1 cellular context compared by ENCODE assay signal in the genomic region with DNA sequence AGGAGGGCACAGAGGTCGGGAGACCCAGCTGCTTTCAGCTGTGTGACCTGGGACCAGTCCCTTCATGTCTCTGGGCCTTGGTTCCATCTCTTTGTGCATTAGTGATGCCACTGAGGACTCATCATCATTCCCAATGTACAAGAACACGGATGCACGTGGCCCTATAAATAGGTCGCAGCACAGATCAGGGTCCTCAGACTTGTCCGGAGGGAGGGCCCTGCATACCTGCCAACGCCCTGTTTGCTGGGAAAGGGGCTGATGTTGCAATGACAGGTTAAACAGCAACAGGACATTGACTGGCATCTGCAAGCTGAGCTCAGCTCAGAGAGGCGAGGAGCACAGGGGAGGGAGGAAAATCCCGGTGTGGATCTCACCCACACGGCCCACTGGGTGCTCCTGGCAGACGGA.
TF ChIP-seq lines count a peak whose summit lies in the region.

No MANE protein-coding gene starts in this region.

TF ChIP-seq in HepG2, 621 proteins besides CTCF, POLR2A, EP300 and RAD21 (continued from another document and continues in another):
- TF ChIP-seq, protein P1, sequence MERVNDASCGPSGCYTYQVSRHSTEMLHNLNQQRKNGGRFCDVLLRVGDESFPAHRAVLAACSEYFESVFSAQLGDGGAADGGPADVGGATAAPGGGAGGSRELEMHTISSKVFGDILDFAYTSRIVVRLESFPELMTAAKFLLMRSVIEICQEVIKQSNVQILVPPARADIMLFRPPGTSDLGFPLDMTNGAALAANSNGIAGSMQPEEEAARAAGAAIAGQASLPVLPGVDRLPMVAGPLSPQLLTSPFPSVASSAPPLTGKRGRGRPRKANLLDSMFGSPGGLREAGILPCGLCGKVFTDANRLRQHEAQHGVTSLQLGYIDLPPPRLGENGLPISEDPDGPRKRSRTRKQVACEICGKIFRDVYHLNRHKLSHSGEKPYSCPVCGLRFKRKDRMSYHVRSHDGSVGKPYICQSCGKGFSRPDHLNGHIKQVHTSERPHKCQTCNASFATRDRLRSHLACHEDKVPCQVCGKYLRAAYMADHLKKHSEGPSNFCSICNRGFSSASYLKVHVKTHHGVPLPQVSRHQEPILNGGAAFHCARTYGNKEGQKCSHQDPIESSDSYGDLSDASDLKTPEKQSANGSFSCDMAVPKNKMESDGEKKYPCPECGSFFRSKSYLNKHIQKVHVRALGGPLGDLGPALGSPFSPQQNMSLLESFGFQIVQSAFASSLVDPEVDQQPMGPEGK (CRISPR knock-in tag; IDR thresholded peaks at IDR 0.05) = peak; percentile 92
- TF ChIP-seq, protein P2, sequence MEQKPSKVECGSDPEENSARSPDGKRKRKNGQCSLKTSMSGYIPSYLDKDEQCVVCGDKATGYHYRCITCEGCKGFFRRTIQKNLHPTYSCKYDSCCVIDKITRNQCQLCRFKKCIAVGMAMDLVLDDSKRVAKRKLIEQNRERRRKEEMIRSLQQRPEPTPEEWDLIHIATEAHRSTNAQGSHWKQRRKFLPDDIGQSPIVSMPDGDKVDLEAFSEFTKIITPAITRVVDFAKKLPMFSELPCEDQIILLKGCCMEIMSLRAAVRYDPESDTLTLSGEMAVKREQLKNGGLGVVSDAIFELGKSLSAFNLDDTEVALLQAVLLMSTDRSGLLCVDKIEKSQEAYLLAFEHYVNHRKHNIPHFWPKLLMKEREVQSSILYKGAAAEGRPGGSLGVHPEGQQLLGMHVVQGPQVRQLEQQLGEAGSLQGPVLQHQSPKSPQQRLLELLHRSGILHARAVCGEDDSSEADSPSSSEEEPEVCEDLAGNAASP (CRISPR knock-in tag; IDR thresholded peaks at IDR 0.05; ENCODE audit: borderline replicate concordance) = peak; percentile 91; the same call in 1 of the 2 replicates
- TF ChIP-seq, protein P3, sequence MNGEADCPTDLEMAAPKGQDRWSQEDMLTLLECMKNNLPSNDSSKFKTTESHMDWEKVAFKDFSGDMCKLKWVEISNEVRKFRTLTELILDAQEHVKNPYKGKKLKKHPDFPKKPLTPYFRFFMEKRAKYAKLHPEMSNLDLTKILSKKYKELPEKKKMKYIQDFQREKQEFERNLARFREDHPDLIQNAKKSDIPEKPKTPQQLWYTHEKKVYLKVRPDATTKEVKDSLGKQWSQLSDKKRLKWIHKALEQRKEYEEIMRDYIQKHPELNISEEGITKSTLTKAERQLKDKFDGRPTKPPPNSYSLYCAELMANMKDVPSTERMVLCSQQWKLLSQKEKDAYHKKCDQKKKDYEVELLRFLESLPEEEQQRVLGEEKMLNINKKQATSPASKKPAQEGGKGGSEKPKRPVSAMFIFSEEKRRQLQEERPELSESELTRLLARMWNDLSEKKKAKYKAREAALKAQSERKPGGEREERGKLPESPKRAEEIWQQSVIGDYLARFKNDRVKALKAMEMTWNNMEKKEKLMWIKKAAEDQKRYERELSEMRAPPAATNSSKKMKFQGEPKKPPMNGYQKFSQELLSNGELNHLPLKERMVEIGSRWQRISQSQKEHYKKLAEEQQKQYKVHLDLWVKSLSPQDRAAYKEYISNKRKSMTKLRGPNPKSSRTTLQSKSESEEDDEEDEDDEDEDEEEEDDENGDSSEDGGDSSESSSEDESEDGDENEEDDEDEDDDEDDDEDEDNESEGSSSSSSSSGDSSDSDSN (CRISPR knock-in tag; IDR thresholded peaks at IDR 0.05) = no peak
- TF ChIP-seq ELF3 (CRISPR knock-in tag; IDR thresholded peaks at IDR 0.05) = peak; percentile 99
- 0 out of 2 replicates have a peak, but pooled peaks have one; percentile 43 for TF ChIP-seq SRF (IDR thresholded peaks at IDR 0.05; ENCODE audit: low read depth, low read length)
- TF ChIP-seq ZNF615 (CRISPR knock-in tag; IDR thresholded peaks at IDR 0.05; ENCODE audit: borderline replicate concordance) = no peak
- TF ChIP-seq, protein P4, sequence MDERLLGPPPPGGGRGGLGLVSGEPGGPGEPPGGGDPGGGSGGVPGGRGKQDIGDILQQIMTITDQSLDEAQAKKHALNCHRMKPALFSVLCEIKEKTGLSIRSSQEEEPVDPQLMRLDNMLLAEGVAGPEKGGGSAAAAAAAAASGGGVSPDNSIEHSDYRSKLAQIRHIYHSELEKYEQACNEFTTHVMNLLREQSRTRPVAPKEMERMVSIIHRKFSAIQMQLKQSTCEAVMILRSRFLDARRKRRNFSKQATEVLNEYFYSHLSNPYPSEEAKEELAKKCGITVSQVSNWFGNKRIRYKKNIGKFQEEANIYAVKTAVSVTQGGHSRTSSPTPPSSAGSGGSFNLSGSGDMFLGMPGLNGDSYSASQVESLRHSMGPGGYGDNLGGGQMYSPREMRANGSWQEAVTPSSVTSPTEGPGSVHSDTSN (CRISPR knock-in tag; IDR thresholded peaks at IDR 0.05) = peak; percentile 83
- TF ChIP-seq, protein P5, sequence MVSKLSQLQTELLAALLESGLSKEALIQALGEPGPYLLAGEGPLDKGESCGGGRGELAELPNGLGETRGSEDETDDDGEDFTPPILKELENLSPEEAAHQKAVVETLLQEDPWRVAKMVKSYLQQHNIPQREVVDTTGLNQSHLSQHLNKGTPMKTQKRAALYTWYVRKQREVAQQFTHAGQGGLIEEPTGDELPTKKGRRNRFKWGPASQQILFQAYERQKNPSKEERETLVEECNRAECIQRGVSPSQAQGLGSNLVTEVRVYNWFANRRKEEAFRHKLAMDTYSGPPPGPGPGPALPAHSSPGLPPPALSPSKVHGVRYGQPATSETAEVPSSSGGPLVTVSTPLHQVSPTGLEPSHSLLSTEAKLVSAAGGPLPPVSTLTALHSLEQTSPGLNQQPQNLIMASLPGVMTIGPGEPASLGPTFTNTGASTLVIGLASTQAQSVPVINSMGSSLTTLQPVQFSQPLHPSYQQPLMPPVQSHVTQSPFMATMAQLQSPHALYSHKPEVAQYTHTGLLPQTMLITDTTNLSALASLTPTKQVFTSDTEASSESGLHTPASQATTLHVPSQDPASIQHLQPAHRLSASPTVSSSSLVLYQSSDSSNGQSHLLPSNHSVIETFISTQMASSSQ (IDR thresholded peaks at IDR 0.05; ENCODE audit: low read depth) = peak; percentile 93
- TF ChIP-seq, protein P5 (CRISPR knock-in tag; IDR thresholded peaks at IDR 0.05; ENCODE audit: borderline replicate concordance) = peak; percentile 99
- peak; percentile 46 for TF ChIP-seq RFX3 (CRISPR knock-in tag; IDR thresholded peaks at IDR 0.05)
- TF ChIP-seq SP5 (CRISPR knock-in tag; IDR thresholded peaks at IDR 0.05; ENCODE audit: borderline replicate concordance, low read depth) = peak; percentile 99
- TF ChIP-seq CC2D1A (CRISPR knock-in tag; IDR thresholded peaks at IDR 0.05) = no peak
- peak; percentile 98 for TF ChIP-seq SNAPC2 (CRISPR knock-in tag; IDR thresholded peaks at IDR 0.05)
- TF ChIP-seq, protein P6, sequence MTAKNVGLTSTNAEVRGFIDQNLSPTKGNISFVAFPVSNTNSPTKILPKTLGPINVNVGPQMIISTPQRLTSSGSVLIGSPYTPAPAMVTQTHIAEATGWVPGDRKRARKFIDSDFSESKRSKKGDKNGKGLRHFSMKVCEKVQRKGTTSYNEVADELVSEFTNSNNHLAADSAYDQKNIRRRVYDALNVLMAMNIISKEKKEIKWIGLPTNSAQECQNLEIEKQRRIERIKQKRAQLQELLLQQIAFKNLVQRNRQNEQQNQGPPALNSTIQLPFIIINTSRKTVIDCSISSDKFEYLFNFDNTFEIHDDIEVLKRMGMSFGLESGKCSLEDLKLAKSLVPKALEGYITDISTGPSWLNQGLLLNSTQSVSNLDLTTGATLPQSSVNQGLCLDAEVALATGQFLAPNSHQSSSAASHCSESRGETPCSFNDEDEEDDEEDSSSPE (CRISPR knock-in tag; IDR thresholded peaks at IDR 0.05) = peak; percentile 86
- peak; percentile 94 for TF ChIP-seq ZNF335 (CRISPR knock-in tag; IDR thresholded peaks at IDR 0.05)
- TF ChIP-seq EZH2 (conservative IDR thresholded peaks at IDR 0.05; ENCODE audit: low read depth, low read length) = no peak
- TF ChIP-seq, protein P7, sequence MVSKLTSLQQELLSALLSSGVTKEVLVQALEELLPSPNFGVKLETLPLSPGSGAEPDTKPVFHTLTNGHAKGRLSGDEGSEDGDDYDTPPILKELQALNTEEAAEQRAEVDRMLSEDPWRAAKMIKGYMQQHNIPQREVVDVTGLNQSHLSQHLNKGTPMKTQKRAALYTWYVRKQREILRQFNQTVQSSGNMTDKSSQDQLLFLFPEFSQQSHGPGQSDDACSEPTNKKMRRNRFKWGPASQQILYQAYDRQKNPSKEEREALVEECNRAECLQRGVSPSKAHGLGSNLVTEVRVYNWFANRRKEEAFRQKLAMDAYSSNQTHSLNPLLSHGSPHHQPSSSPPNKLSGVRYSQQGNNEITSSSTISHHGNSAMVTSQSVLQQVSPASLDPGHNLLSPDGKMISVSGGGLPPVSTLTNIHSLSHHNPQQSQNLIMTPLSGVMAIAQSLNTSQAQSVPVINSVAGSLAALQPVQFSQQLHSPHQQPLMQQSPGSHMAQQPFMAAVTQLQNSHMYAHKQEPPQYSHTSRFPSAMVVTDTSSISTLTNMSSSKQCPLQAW (CRISPR knock-in tag; IDR thresholded peaks at IDR 0.05) = peak; percentile 100
- TF ChIP-seq ZNF530 (CRISPR knock-in tag; IDR thresholded peaks at IDR 0.05; ENCODE audit: low read depth) = no peak
- no peak for TF ChIP-seq SCMH1 (CRISPR knock-in tag; IDR thresholded peaks at IDR 0.05; ENCODE audit: borderline replicate concordance)
- TF ChIP-seq, protein P8, sequence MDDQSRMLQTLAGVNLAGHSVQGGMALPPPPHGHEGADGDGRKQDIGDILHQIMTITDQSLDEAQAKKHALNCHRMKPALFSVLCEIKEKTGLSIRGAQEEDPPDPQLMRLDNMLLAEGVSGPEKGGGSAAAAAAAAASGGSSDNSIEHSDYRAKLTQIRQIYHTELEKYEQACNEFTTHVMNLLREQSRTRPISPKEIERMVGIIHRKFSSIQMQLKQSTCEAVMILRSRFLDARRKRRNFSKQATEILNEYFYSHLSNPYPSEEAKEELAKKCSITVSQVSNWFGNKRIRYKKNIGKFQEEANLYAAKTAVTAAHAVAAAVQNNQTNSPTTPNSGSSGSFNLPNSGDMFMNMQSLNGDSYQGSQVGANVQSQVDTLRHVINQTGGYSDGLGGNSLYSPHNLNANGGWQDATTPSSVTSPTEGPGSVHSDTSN (CRISPR knock-in tag; IDR thresholded peaks at IDR 0.05; ENCODE audit: borderline replicate concordance) = no peak
- TF ChIP-seq ZFYVE20 (CRISPR knock-in tag; IDR thresholded peaks at IDR 0.05; ENCODE audit: borderline replicate concordance, low read depth) = no peak
- TF ChIP-seq, protein P9, sequence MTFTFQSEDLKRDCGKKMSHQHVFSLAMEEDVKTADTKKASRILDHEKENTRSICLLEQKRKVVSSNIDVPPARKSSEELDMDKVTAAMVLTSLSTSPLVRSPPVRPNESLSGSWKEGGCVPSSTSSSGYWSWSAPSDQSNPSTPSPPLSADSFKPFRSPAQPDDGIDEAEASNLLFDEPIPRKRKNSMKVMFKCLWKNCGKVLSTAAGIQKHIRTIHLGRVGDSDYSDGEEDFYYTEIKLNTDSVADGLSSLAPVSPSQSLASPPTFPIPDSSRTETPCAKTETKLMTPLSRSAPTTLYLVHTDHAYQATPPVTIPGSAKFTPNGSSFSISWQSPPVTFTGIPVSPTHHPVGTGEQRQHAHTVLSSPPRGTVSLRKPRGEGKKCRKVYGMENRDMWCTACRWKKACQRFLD (CRISPR knock-in tag; IDR thresholded peaks at IDR 0.05; ENCODE audit: borderline replicate concordance) = no peak
- TF ChIP-seq ZBTB21 (CRISPR knock-in tag; IDR thresholded peaks at IDR 0.05) = peak; percentile 63; the same call in 1 of the 2 replicates
- no peak for TF ChIP-seq TEAD2 (CRISPR knock-in tag; IDR thresholded peaks at IDR 0.05)
- TF ChIP-seq, protein P10, sequence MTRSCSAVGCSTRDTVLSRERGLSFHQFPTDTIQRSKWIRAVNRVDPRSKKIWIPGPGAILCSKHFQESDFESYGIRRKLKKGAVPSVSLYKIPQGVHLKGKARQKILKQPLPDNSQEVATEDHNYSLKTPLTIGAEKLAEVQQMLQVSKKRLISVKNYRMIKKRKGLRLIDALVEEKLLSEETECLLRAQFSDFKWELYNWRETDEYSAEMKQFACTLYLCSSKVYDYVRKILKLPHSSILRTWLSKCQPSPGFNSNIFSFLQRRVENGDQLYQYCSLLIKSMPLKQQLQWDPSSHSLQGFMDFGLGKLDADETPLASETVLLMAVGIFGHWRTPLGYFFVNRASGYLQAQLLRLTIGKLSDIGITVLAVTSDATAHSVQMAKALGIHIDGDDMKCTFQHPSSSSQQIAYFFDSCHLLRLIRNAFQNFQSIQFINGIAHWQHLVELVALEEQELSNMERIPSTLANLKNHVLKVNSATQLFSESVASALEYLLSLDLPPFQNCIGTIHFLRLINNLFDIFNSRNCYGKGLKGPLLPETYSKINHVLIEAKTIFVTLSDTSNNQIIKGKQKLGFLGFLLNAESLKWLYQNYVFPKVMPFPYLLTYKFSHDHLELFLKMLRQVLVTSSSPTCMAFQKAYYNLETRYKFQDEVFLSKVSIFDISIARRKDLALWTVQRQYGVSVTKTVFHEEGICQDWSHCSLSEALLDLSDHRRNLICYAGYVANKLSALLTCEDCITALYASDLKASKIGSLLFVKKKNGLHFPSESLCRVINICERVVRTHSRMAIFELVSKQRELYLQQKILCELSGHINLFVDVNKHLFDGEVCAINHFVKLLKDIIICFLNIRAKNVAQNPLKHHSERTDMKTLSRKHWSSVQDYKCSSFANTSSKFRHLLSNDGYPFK (CRISPR knock-in tag; IDR thresholded peaks at IDR 0.05; ENCODE audit: borderline replicate concordance) = peak; percentile 62; the same call in 1 of the 2 replicates
- TF ChIP-seq TCF7 (IDR thresholded peaks at IDR 0.05; ENCODE audit: low read depth) = peak; percentile 57; the same call in 1 of the 2 replicates
- TF ChIP-seq ZNF256 (CRISPR knock-in tag; conservative IDR thresholded peaks at IDR 0.05) = 0 out of 2 replicates have a peak, but pooled peaks have one; percentile 10
- TF ChIP-seq MYC (CRISPR knock-in tag; IDR thresholded peaks at IDR 0.05; ENCODE audit: borderline replicate concordance) = peak; percentile 98
